6 cellular contexts compared by ENCODE assay signal in the genomic region with DNA sequence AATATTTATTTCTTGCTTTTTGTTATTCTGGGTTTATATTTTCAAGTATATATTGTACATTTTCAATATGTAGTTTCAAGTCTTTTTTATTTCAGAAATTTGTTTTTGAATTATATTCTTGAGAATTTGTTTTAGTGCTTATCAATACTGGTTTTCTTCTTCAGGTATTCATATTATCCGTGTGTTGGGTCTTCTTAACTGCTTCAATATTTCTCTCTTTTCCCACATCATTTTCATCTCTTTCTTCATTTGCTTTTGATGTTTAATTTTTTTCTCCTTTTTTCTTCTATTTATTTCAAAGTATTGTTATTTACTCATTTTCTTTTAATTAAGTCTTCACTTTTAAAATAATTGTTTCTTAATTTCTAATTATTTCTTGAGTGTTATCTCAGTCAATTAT.
DNase-seq lines count a peak whose midpoint lies in the region; ATAC-seq, FAIRE-seq and TF ChIP-seq lines count a peak whose summit lies in the region.
"Not testable (repeated sequence)": the region's sequence is repeated elsewhere in the genome, so short reads cannot be mapped to it uniquely, and the experiment has no call there.

No MANE protein-coding gene starts in this region.

- not testable (repeated sequence) for H3K4me2 ChIP-seq in H1 (ENCODE audit: insufficient read depth in 1 of 2, low read depth in 2 of 2, low read length in 2 of 2)

- H3K23ac ChIP-seq in H1 (ENCODE audit: insufficient read length), result not testable (repeated sequence)

- TF ChIP-seq POLR2A in H1 (IDR thresholded peaks at IDR 0.05; ENCODE audit: control extremely low read depth in 1 of 2, low read depth in 2 of 2, low read length in 2 of 2), result not testable (repeated sequence)

- not testable (repeated sequence) for H4K91ac ChIP-seq in H1 (replicated peaks; ENCODE audit: insufficient read length, low read length)

- FAIRE-seq in A204.1 (lab: Jason Lieb, UNC) (peak; percentile 90), TTC549 (lab: Jason Lieb, UNC) (peak; percentile 53), H1 (lab: Jason Lieb, UNC) (peak; percentile 19), frontal cortex (lab: Jason Lieb, UNC) (peak; percentile 86), pancreas (lab: Jason Lieb, UNC) (peak; percentile 88)

- not testable (repeated sequence) for H2BK20ac ChIP-seq in H1 (ENCODE audit: low read length)

- TF ChIP-seq EP300 in H1 (IDR thresholded peaks at IDR 0.05; ENCODE audit: borderline replicate concordance in 1 of 2, low read depth in 2 of 2, low read length in 2 of 2), result not testable (repeated sequence)

- not testable (repeated sequence) for H3K27ac ChIP-seq in HEK293 (ENCODE audit: extremely low read depth, low read depth, low read length); H1 (ENCODE audit: low read depth, low read length); pancreas

- H2BK12ac ChIP-seq in H1 (ENCODE audit: low read depth, low read length), result not testable (repeated sequence)

- H4K5ac ChIP-seq in H1 (ENCODE audit: insufficient read length, low read depth, low read length), result not testable (repeated sequence)

- not testable (repeated sequence) for H3K4me3 ChIP-seq in HEK293 (ENCODE audit: low read depth, low read length); H1 (ENCODE audit: extremely low read depth in 1 of 4, insufficient read depth in 2 of 4, low read depth in 3 of 4, low read length in 4 of 4); pancreas

- CTCF ChIA-PET in HEK293 (lab: Yijun Ruan, JAX), result interaction anchor here (0.6 kb wide), 2 partner anchors 356 to 549 kb away, joined by 3 read pairs; no protein-coding TSS in a partner anchor
- CTCF ChIA-PET in H1 (lab: Charles Lee; ENCODE audit: partially characterized antibody), result not testable (repeated sequence)

- not testable (repeated sequence) for H3K27me3 ChIP-seq in H1 (replicated peaks in 1 of 4; ENCODE audit: control insufficient read depth in 3 of 4, extremely low read depth in 1 of 4, insufficient read depth in 3 of 4, low read length in 3 of 4); pancreas

- DNase-seq in H1 (ENCODE audit: low read depth in 1 of 2, low spot score in 2 of 2); frontal cortex (ENCODE audit: low spot score in 2 of 2); pancreas: not testable (repeated sequence)

- not testable (repeated sequence) for H3K14ac ChIP-seq in H1 (ENCODE audit: insufficient read length)

- H4K8ac ChIP-seq in H1 (ENCODE audit: extremely low read depth, insufficient read depth, low read length), result not testable (repeated sequence)

- H3K4me1 ChIP-seq in HEK293 (ENCODE audit: control insufficient read depth, insufficient read depth, low read length); H1 (replicated peaks in 1 of 4; ENCODE audit: control insufficient read depth in 3 of 4, insufficient read depth in 4 of 4, low read length in 3 of 4); pancreas: not testable (repeated sequence)

- not testable (repeated sequence) for H2AK5ac ChIP-seq in H1 (ENCODE audit: low read depth, low read length)

- H3K9me3 ChIP-seq in HEK293 (ENCODE audit: control insufficient read depth, insufficient read depth, low read depth, low read length); H1 (ENCODE audit: insufficient read depth in 2 of 2, low read depth in 1 of 2, low read length in 1 of 2); pancreas: not testable (repeated sequence)

- H4K20me1 ChIP-seq in H1 (replicated peaks in 1 of 2; ENCODE audit: control insufficient read depth in 1 of 2, insufficient read depth in 2 of 2, low read length in 2 of 2), result not testable (repeated sequence)

- not testable (repeated sequence) for H2AFZ ChIP-seq in H1 (ENCODE audit: low read length)

- ATAC-seq in pancreas, result not testable (repeated sequence)

- not testable (repeated sequence) for H3K79me2 ChIP-seq in H1 (ENCODE audit: control insufficient read depth in 1 of 2, insufficient read depth in 2 of 2, low read length in 2 of 2)

- POLR2A ChIA-PET in HEK293 (lab: Yijun Ruan, JAX); H1 (lab: Charles Lee; ENCODE audit: partially characterized antibody): not testable (repeated sequence)

- H2BK120ac ChIP-seq in H1 (replicated peaks; ENCODE audit: low read depth, low read length), result not testable (repeated sequence)

- H3K56ac ChIP-seq in H1 (replicated peaks; ENCODE audit: insufficient read length, low read depth, low read length), result not testable (repeated sequence)

- TF ChIP-seq RAD21 in H1 (IDR thresholded peaks at IDR 0.05 in 1 of 2, conservative IDR thresholded peaks at IDR 0.05 in 1 of 2; ENCODE audit: low read depth in 2 of 2, low read length in 2 of 2), result not testable (repeated sequence)

- not testable (repeated sequence) for H3K79me1 ChIP-seq in H1 (ENCODE audit: low read depth, low read length)

- intact Hi-C loops in pancreas (cut with DNase I), result not testable (repeated sequence)

- not testable (repeated sequence) for TF ChIP-seq CTCF in HEK293 (tag by site-specific recombination; IDR thresholded peaks at IDR 0.05); H1 (IDR thresholded peaks at IDR 0.05; ENCODE audit: control extremely low read depth in 1 of 3, insufficient read depth in 1 of 3, low read depth in 1 of 3, low read length in 3 of 3); pancreas (IDR thresholded peaks at IDR 0.05)

- H3K36me3 ChIP-seq in HEK293 (ENCODE audit: control insufficient read depth in 2 of 2, insufficient read depth in 1 of 2, low read length in 2 of 2); H1 (ENCODE audit: control insufficient read depth in 2 of 4, insufficient read depth in 4 of 4, low read length in 3 of 4); pancreas: not testable (repeated sequence)

- not testable (repeated sequence) for H3K23me2 ChIP-seq in H1 (ENCODE audit: low read depth, low read length)

- H3K18ac ChIP-seq in H1 (ENCODE audit: extremely low read depth, low read length), result not testable (repeated sequence)

- not testable (repeated sequence) for H2BK5ac ChIP-seq in H1 (ENCODE audit: low read depth, low read length)

- H2BK15ac ChIP-seq in H1 (ENCODE audit: low read length), result not testable (repeated sequence)

- WGBS in H1 (ENCODE audit: extremely low coverage in 1 of 2, insufficient coverage in 1 of 2, insufficient read length in 1 of 2, insufficient replicate concordance in 2 of 2, low coverage in 1 of 2, low lambda C conversion rate in 2 of 2, missing lambda C conversion rate in 1 of 2), 2 experiments, result 0% methylated on average over 1 of the region's 1 CpG; no CpG with 5 or more reads in 1 of the 2 experiments
- WGBS in pancreas, 2 donors, result 0 to 29% methylated on average over 1 of the region's 1 CpG

- not testable (repeated sequence) for H3K9ac ChIP-seq in H1 (replicated peaks in 1 of 4; ENCODE audit: extremely low read depth in 1 of 4, low read depth in 3 of 4, low read length in 3 of 4)

- H3K4ac ChIP-seq in H1 (replicated peaks; ENCODE audit: insufficient read length, low read depth, low read length), result not testable (repeated sequence)

TF ChIP-seq in HEK293, 187 proteins besides CTCF, POLR2A, EP300 and RAD21:
- TF ChIP-seq ZNF133 (tag by site-specific recombination; IDR thresholded peaks at IDR 0.05), result peak; percentile 94
